In the genomic region with DNA sequence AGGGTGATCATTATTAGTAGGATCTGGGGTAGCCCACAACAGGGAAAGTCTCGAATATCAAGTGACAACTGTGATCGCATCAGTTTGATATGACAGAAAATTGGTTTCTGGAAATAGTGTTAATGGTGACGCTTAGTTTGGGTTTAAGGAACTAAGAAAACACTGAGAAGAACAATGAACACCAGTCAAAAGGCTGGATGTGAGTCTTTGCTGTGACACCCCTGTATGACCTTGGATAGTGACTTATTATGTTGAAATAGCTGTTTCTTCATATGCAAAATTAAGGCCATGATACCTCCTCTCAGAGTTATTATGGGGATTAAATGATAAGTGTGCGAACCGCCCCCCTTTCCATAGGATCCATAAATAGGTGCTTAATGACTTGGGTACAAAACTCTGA, we compare ENCODE assay signal across 8 cellular contexts. TPM values are rescaled to one million over a fixed set of nuclear protein-coding genes. Genes with fewer than 3 reads are reported as not detected.
DNase-seq lines count a peak whose midpoint lies in the region; ATAC-seq, FAIRE-seq and TF ChIP-seq lines count a peak whose summit lies in the region.

No MANE protein-coding gene starts in this region.

- H3K4me1 ChIP-seq in testis, result peaks cover 22% of the 10 kb centered on the region

- intact Hi-C loops in activated CD4-positive, alpha-beta T cell treated with anti-CD3 and anti-CD28 coated beads, Interleukin-2, amount 10 ng/mL, durations not matched to agents 24 days and 14 days (cut with micrococcal nuclease), result loop anchor here (10.0 kb wide), 1 partner anchor 263 kb away; a partner anchor contains a TSS
- intact Hi-C loops in activated CD4-positive, alpha-beta memory T cell treated with anti-CD3 and anti-CD28 coated beads for 36 hours (cut with micrococcal nuclease), result loop anchor here (5.0 to 10.0 kb wide), 4 partner anchors 105 to 700 kb away; a partner anchor contains a TSS
- intact Hi-C loops in testis (cut with DNase I; ENCODE audit: low total_unique reads), result no loop called here

- no peaks in the 10 kb centered on the region for H3K27me3 Mint-ChIP-seq in activated CD4-positive, alpha-beta T cell treated with anti-CD3 and anti-CD28 coated beads, Interleukin-2, amount 10 ng/mL, durations not matched to agents 24 days and 14 days
- no peaks in the 10 kb centered on the region for H3K27me3 Mint-ChIP-seq in activated CD4-positive, alpha-beta memory T cell treated with anti-CD3 and anti-CD28 coated beads for 36 hours

- H3K9me3 Mint-ChIP-seq in activated CD4-positive, alpha-beta T cell treated with anti-CD3 and anti-CD28 coated beads, Interleukin-2, amount 10 ng/mL, durations not matched to agents 24 days and 14 days, result no peaks in the 10 kb centered on the region
- no peaks in the 10 kb centered on the region for H3K9me3 Mint-ChIP-seq in activated CD4-positive, alpha-beta memory T cell treated with anti-CD3 and anti-CD28 coated beads for 36 hours

- no peak for ATAC-seq in GM18502 (IDR thresholded peaks at IDR 0.05; ENCODE audit: poor library complexity, unreplicated experiment)

- peak overlapping the region; percentile 98 for H3K4me3 Mint-ChIP-seq in activated CD4-positive, alpha-beta T cell treated with anti-CD3 and anti-CD28 coated beads, Interleukin-2, amount 10 ng/mL, durations not matched to agents 24 days and 14 days
- H3K4me3 Mint-ChIP-seq in activated CD4-positive, alpha-beta memory T cell treated with anti-CD3 and anti-CD28 coated beads for 36 hours, result peak overlapping the region; percentile 90

- H3K27me3 ChIP-seq in testis, result no peaks in the 10 kb centered on the region

- TF ChIP-seq POLR2A in testis (IDR thresholded peaks at IDR 0.05) (no peak), H54 (IDR thresholded peaks at IDR 0.05; ENCODE audit: low read depth, low read length) (no peak)

- H3K36me3 Mint-ChIP-seq in activated CD4-positive, alpha-beta T cell treated with anti-CD3 and anti-CD28 coated beads, Interleukin-2, amount 10 ng/mL, durations not matched to agents 24 days and 14 days (ENCODE audit: low read depth), result peaks cover 22% of the 10 kb centered on the region
- H3K36me3 Mint-ChIP-seq in activated CD4-positive, alpha-beta memory T cell treated with anti-CD3 and anti-CD28 coated beads for 36 hours, result peaks cover 2% of the 10 kb centered on the region

- POLR2A ChIA-PET in activated CD4-positive, alpha-beta memory T cell treated with anti-CD3 and anti-CD28 coated beads for 36 hours (lab: Charles Lee), result interaction anchor here (1.3 to 2.5 kb wide), 4 partner anchors 30 to 1376 kb away, joined by 5 to 21 read pairs (median 6); a partner anchor contains a TSS

- H3K27ac Mint-ChIP-seq in activated CD4-positive, alpha-beta T cell treated with anti-CD3 and anti-CD28 coated beads, Interleukin-2, amount 10 ng/mL, durations not matched to agents 24 days and 14 days, result peak overlapping the region; percentile 90
- H3K27ac Mint-ChIP-seq in activated CD4-positive, alpha-beta memory T cell treated with anti-CD3 and anti-CD28 coated beads for 36 hours, result peak overlapping the region; percentile 74

- no peak for DNase-seq in activated CD4-positive, alpha-beta T cell treated with anti-CD3 and anti-CD28 coated beads, Interleukin-2, amount 10 ng/mL, durations not matched to agents 24 days and 14 days
- no peak for DNase-seq in activated CD4-positive, alpha-beta T cell treated with anti-CD3 and anti-CD28 coated beads, Interleukin-2, amount 50 U/mL, for 48 hours
- DNase-seq in activated CD4-positive, alpha-beta memory T cell treated with anti-CD3 and anti-CD28 coated beads for 36 hours, result no peak
- DNase-seq in testis (no peak), H54 (ENCODE audit: insufficient read length, low spot score) (no peak), substantia nigra (lab: John Stamatoyannopoulos, UW) (no peak)

- peak overlapping the region; percentile 86 to 87 for H3K27ac ChIP-seq in testis
- no peak overlapping the region for H3K27ac ChIP-seq in substantia nigra (ENCODE audit: low read depth, low read length, poor library complexity, severe bottlenecking)

- no peak for TF ChIP-seq CTCF in testis (IDR thresholded peaks at IDR 0.05)

- CTCF ChIA-PET in activated CD4-positive, alpha-beta memory T cell treated with anti-CD3 and anti-CD28 coated beads for 36 hours (lab: Charles Lee), result interaction anchor here (1.2 to 2.6 kb wide), 5 partner anchors 11 to 443 kb away, joined by 3 to 12 read pairs (median 6); a partner anchor contains a TSS

- no peak for FAIRE-seq in H54 (lab: Jason Lieb, UNC)

- WGBS in testis, 2 donors, result 25 to 28% methylated on average over 5 of the region's 5 CpGs

- H3K9me3 ChIP-seq in iPS-18c (ENCODE audit: control insufficient read depth, insufficient read depth, low read length), result no peaks in the 10 kb centered on the region
- H3K9me3 ChIP-seq in testis, result no peaks in the 10 kb centered on the region

- H3K4me3 ChIP-seq in iPS-18c (ENCODE audit: insufficient read depth, low read depth, low read length) (peak overlapping the region; percentile 82), testis (peak overlapping the region; percentile 89 to 97)

- H3K36me3 ChIP-seq in testis (ENCODE audit: low read depth, missing control alignments), result no peaks in the 10 kb centered on the region

- peaks cover 42% of the 10 kb centered on the region for H3K4me1 Mint-ChIP-seq in activated CD4-positive, alpha-beta T cell treated with anti-CD3 and anti-CD28 coated beads, Interleukin-2, amount 10 ng/mL, durations not matched to agents 24 days and 14 days
- H3K4me1 Mint-ChIP-seq in activated CD4-positive, alpha-beta memory T cell treated with anti-CD3 and anti-CD28 coated beads for 36 hours (ENCODE audit: low read depth), result peaks cover 43% of the 10 kb centered on the region

RNA-seq across cellular contexts. Expression of a gene that starts 0.9 kb away (rescaled TPM):
- 7.1 and 7.5 TPM in 2 replicates for total RNA-seq in activated CD4-positive, alpha-beta T cell treated with anti-CD3 and anti-CD28 coated beads, Interleukin-2, amount 10 ng/mL, durations not matched to agents 24 days and 14 days
- 1 to 10 TPM; 4.2 to 4.5 TPM for total RNA-seq in activated CD4-positive, alpha-beta memory T cell treated with anti-CD3 and anti-CD28 coated beads for 36 hours
- total RNA-seq in testis, result 10 to 100 TPM; 15.7 to 15.9 TPM
- polyA plus RNA-seq in testis (ENCODE audit: insufficient read depth, low read depth, low replicate concordance), result 10.0 TPM

RNA-seq across cellular contexts. Expression of a gene that starts 29.4 kb away (rescaled TPM):
- total RNA-seq in activated CD4-positive, alpha-beta T cell treated with anti-CD3 and anti-CD28 coated beads, Interleukin-2, amount 10 ng/mL, durations not matched to agents 24 days and 14 days, result 30.9 and 31.7 TPM in 2 replicates
- total RNA-seq in activated CD4-positive, alpha-beta memory T cell treated with anti-CD3 and anti-CD28 coated beads for 36 hours, result 10 to 100 TPM; 21.7 to 22.1 TPM
- 10 to 100 TPM; 37.1 to 38.3 TPM for total RNA-seq in testis
- 35.9 TPM for polyA plus RNA-seq in testis (ENCODE audit: insufficient read depth, low read depth, low replicate concordance)

RNA-seq across cellular contexts. Expression of a gene that starts 32.6 kb away (rescaled TPM):
- total RNA-seq in activated CD4-positive, alpha-beta T cell treated with anti-CD3 and anti-CD28 coated beads, Interleukin-2, amount 10 ng/mL, durations not matched to agents 24 days and 14 days, result 1.7 and 2.0 TPM in 2 replicates
- 1 to 10 TPM; 4.7 to 4.8 TPM for total RNA-seq in activated CD4-positive, alpha-beta memory T cell treated with anti-CD3 and anti-CD28 coated beads for 36 hours
- 10 to 100 TPM; 20.9 TPM for total RNA-seq in testis
- polyA plus RNA-seq in testis (ENCODE audit: insufficient read depth, low read depth, low replicate concordance), result 26.6 TPM
